Comparison of ENCODE assay signal across 21 cellular contexts in the genomic region with DNA sequence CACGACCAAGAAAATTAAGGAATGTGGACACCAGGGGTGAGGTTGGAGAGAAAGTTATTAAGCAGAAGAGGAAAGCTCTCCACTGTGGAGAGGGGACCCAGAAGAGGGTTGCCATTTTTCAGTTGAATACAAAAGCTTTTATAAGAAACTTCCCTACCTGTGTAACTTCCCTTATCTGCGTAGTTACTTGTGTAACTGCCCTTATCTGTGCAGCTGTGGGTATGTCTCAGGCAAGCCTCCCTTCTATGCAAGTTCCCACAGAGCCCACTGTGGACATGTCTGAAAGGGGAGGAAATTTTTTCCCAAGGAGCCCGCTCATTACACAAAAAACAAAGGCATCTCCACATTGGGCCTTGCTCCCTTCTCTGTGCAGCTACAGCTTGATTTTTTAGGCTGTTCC.
"Had no signal": no experiment of that assay in that cellular context is flagged by ENCODE, and none has a peak within 500 bp of the region (broad histone marks: within the 10 kb centered on the region; RNA-seq: fewer than 3 reads in every experiment).

No MANE protein-coding gene starts in this region.

- H3K27ac Mint-ChIP-seq: endodermal cell; memory B cell; mesothelial cell of epicardium; natural killer cell treated with Interleukin-12 subunit alpha and Interleukin-12 subunit beta and Interleukin-15 and Interleukin-18, amount 100 ng/mL, for 72 hours; neural progenitor cell had no signal

- H3K27me3 ChIP-seq: foreskin keratinocyte, neural progenitor cell, ovary, right atrium auricular region, sigmoid colon, stomach had no signal

- DNase-seq: effector CD4-positive, alpha-beta T cell; endodermal cell; foreskin keratinocyte; kidney; left cardiac atrium; left ventricle myocardium inferior; lower lobe of right lung; nucleus accumbens; ovary; sigmoid colon; stimulated activated CD4-positive, alpha-beta T cell treated with anti-CD3 and anti-CD28 coated beads, Interleukin-2, amount 100 ng/mL, for 24 hours; stimulated activated naive CD4-positive, alpha-beta T cell; stomach; substantia nigra had no signal

- H3K4me1 ChIP-seq: foreskin keratinocyte, left ventricle myocardium inferior, lower lobe of right lung, right atrium auricular region, sigmoid colon, stomach had no signal

- H3K4me3 ChIP-seq: left ventricle myocardium inferior, lower lobe of right lung, neural progenitor cell, ovary, right atrium auricular region, sigmoid colon, skin epidermis, stomach, thoracic aorta had no signal

- H3K9me3 ChIP-seq: lower lobe of right lung, ovary, right atrium auricular region, sigmoid colon, stomach, thoracic aorta had no signal

- H3K9me3 Mint-ChIP-seq: memory B cell; natural killer cell treated with Interleukin-12 subunit alpha and Interleukin-12 subunit beta and Interleukin-15 and Interleukin-18, amount 100 ng/mL, for 72 hours had no signal

- H3K36me3 Mint-ChIP-seq: memory B cell; natural killer cell treated with Interleukin-12 subunit alpha and Interleukin-12 subunit beta and Interleukin-15 and Interleukin-18, amount 100 ng/mL, for 72 hours; neural progenitor cell had no signal

- ATAC-seq: foreskin keratinocyte, left cardiac atrium, lower lobe of right lung had no signal

- H3K4me3 Mint-ChIP-seq: endodermal cell; memory B cell; mesothelial cell of epicardium; natural killer cell treated with Interleukin-12 subunit alpha and Interleukin-12 subunit beta and Interleukin-15 and Interleukin-18, amount 100 ng/mL, for 72 hours; neural progenitor cell had no signal

- H3K27ac ChIP-seq: foreskin keratinocyte, left ventricle myocardium inferior, lower lobe of right lung, neural progenitor cell, ovary, right atrium auricular region, sigmoid colon, skin epidermis, stomach, thoracic aorta had no signal

- H3K36me3 ChIP-seq: left ventricle myocardium inferior, lower lobe of right lung, neural progenitor cell, ovary, right atrium auricular region, sigmoid colon, stomach, thoracic aorta had no signal
